ENCODE assay signal across 16 cellular contexts in genomic region chr15:81419304-81419943, GRCh38. TPM values are rescaled to one million over a fixed set of nuclear protein-coding genes. Genes with fewer than 3 reads are reported as not detected.
A peak's percentile ranks its signal among the peaks of the same experiment; 100 is the strongest.
DNase-seq lines count a peak whose midpoint lies in the region; ATAC-seq lines count a peak whose summit lies in the region.
"Had no signal": no experiment of that assay in that cellular context is flagged by ENCODE, and none has a peak within 500 bp of the region (broad histone marks: within the 10 kb centered on the region; RNA-seq: fewer than 3 reads in every experiment).

No MANE protein-coding gene starts in this region.

- peaks cover 4% of the 10 kb centered on the region for H3K4me1 Mint-ChIP-seq in activated CD4-positive, alpha-beta memory T cell treated with anti-CD3 and anti-CD28 coated beads for 36 hours (ENCODE audit: low read depth)

- no peak overlapping the region for H2AK5ac ChIP-seq in mesenchymal stem cell (ENCODE audit: low read length, severe bottlenecking)

- WGBS in mesenchymal stem cell, result 15% methylated on average over 9 of the region's 9 CpGs

- POLR2A ChIA-PET in activated CD4-positive, alpha-beta memory T cell treated with anti-CD3 and anti-CD28 coated beads for 36 hours (lab: Charles Lee), result no interaction called here

- H3K14ac ChIP-seq in mesenchymal stem cell (ENCODE audit: low read length in 2 of 2), result no peak overlapping the region

- H3K27ac ChIP-seq in mesenchymal stem cell (ENCODE audit: low read length, poor library complexity, severe bottlenecking), result no peak overlapping the region

- no peak overlapping the region for H3K4me2 ChIP-seq in mesenchymal stem cell (ENCODE audit: low read length, poor library complexity, severe bottlenecking)

- no peak overlapping the region for H2AFZ ChIP-seq in mesenchymal stem cell (ENCODE audit: low read depth, low read length)

- H3K4ac ChIP-seq in mesenchymal stem cell (ENCODE audit: low read depth in 1 of 2, low read length in 2 of 2), result no peak overlapping the region

- H3K4me1 ChIP-seq in mesenchymal stem cell (ENCODE audit: control insufficient read depth, insufficient read depth, low read depth, low read length), result no peaks in the 10 kb centered on the region

- no peak overlapping the region for H2BK15ac ChIP-seq in mesenchymal stem cell (ENCODE audit: low read depth, poor library complexity, severe bottlenecking)

- no peak overlapping the region for H2BK12ac ChIP-seq in mesenchymal stem cell (ENCODE audit: low read length in 2 of 2)

- no peak overlapping the region for H4K8ac ChIP-seq in mesenchymal stem cell (ENCODE audit: low read length)

- no peaks in the 10 kb centered on the region for H3K36me3 Mint-ChIP-seq in activated CD4-positive, alpha-beta memory T cell treated with anti-CD3 and anti-CD28 coated beads for 36 hours
- H3K36me3 Mint-ChIP-seq: activated naive CD8-positive, alpha-beta T cell treated with anti-CD3 and anti-CD28 coated beads, Interleukin-2, amount 10 ng/mL, durations not matched to agents 7 days and 5 days had no signal

- no peak overlapping the region for H3K4me3 ChIP-seq in mesenchymal stem cell (ENCODE audit: insufficient read depth in 1 of 2, low read depth in 1 of 2, low read length in 2 of 2)

- H4K91ac ChIP-seq in mesenchymal stem cell (ENCODE audit: low read length), result no peak overlapping the region

- no peaks in the 10 kb centered on the region for H3K9me3 ChIP-seq in mesenchymal stem cell (ENCODE audit: control insufficient read depth, low read length)

- no peak overlapping the region for H3K4me3 Mint-ChIP-seq in activated CD4-positive, alpha-beta memory T cell treated with anti-CD3 and anti-CD28 coated beads for 36 hours
- H3K4me3 Mint-ChIP-seq: activated naive CD8-positive, alpha-beta T cell treated with anti-CD3 and anti-CD28 coated beads, Interleukin-2, amount 10 ng/mL, durations not matched to agents 7 days and 5 days; effector memory CD8-positive, alpha-beta T cell; stimulated activated naive CD8-positive, alpha-beta T cell treated with anti-CD3 and anti-CD28 coated beads, Interleukin-15, amount 100 ng/mL, for 72 hours; T-helper 1 cell treated with Interleukin-12 subunit alpha and Interleukin-12 subunit beta and Interleukin-4 antibody, amounts not matched to agents 30 μg/mL and 1 μg/mL, for 36 hours had no signal

- CTCF ChIA-PET in activated CD4-positive, alpha-beta memory T cell treated with anti-CD3 and anti-CD28 coated beads for 36 hours (lab: Charles Lee), result no interaction called here

- intact Hi-C loops in activated CD4-positive, alpha-beta memory T cell treated with anti-CD3 and anti-CD28 coated beads for 36 hours (cut with micrococcal nuclease), result no loop called here

- no peak overlapping the region for H3K23ac ChIP-seq in mesenchymal stem cell (ENCODE audit: low read length in 2 of 2)

- peaks cover 0 to 7% of the 10 kb centered on the region in 2 experiments for H3K27me3 ChIP-seq in mesenchymal stem cell (ENCODE audit: control insufficient read depth in 1 of 2, insufficient read depth in 1 of 2, low read length in 2 of 2)

- H3K9me3 Mint-ChIP-seq in activated CD4-positive, alpha-beta memory T cell treated with anti-CD3 and anti-CD28 coated beads for 36 hours, result no peaks in the 10 kb centered on the region
- H3K9me3 Mint-ChIP-seq: activated naive CD8-positive, alpha-beta T cell treated with anti-CD3 and anti-CD28 coated beads, Interleukin-2, amount 10 ng/mL, durations not matched to agents 7 days and 5 days; effector memory CD8-positive, alpha-beta T cell; stimulated activated naive CD8-positive, alpha-beta T cell treated with anti-CD3 and anti-CD28 coated beads, Interleukin-15, amount 100 ng/mL, for 72 hours; T-helper 1 cell treated with Interleukin-12 subunit alpha and Interleukin-12 subunit beta and Interleukin-4 antibody, amounts not matched to agents 30 μg/mL and 1 μg/mL, for 36 hours had no signal

- DNase-seq in DMS 273 treated with DMSO at 0.1 percent for 48 hours (lab: John Stamatoyannopoulos, UW), result peak; percentile 64
- peak; percentile 16 for DNase-seq in NCI-H1417 treated with DMSO at 0.1 percent for 48 hours (lab: John Stamatoyannopoulos, UW)
- DNase-seq in brain pericyte (ENCODE audit: low read depth, low spot score), result peak; percentile 77
- peak; percentile 19 for DNase-seq in mesenchymal stem cell
- no peak for DNase-seq in foreskin melanocyte
- DNase-seq in NCI-H82 treated with DMSO at 0.1 percent for 48 hours (lab: John Stamatoyannopoulos, UW; ENCODE audit: unreplicated experiment), result no peak
- no peak for DNase-seq in activated CD4-positive, alpha-beta memory T cell treated with anti-CD3 and anti-CD28 coated beads for 36 hours
- DNase-seq: activated CD8-positive, alpha-beta memory T cell treated with anti-CD3 and anti-CD28 coated beads for 24 hours; activated naive CD8-positive, alpha-beta T cell treated with anti-CD3 and anti-CD28 coated beads, Interleukin-2, amount 10 ng/mL, durations not matched to agents 7 days and 5 days; AML-193; effector memory CD8-positive, alpha-beta T cell; KBM-7; kidney; stimulated activated naive CD8-positive, alpha-beta T cell treated with anti-CD3 and anti-CD28 coated beads, Interleukin-15, amount 100 ng/mL, for 72 hours had no signal

- no peak overlapping the region for H2BK120ac ChIP-seq in mesenchymal stem cell (ENCODE audit: low read depth, low read length)

- no peak for ATAC-seq in HG02852 (IDR thresholded peaks at IDR 0.05; ENCODE audit: unreplicated experiment)
- ATAC-seq: effector memory CD8-positive, alpha-beta T cell; stimulated activated naive CD8-positive, alpha-beta T cell treated with anti-CD3 and anti-CD28 coated beads, Interleukin-15, amount 100 ng/mL, for 72 hours had no signal

- no peak overlapping the region for H3K9ac ChIP-seq in mesenchymal stem cell (ENCODE audit: low read length)

- H2BK5ac ChIP-seq in mesenchymal stem cell (ENCODE audit: low read depth, low read length, poor library complexity, severe bottlenecking), result no peak overlapping the region

- no peak overlapping the region for H3K18ac ChIP-seq in mesenchymal stem cell (ENCODE audit: low read depth in 1 of 2, low read length in 2 of 2)

- H3K36me3 ChIP-seq in mesenchymal stem cell (ENCODE audit: control insufficient read depth in 1 of 2, insufficient read depth in 2 of 2, low read depth in 1 of 2, low read length in 2 of 2), result no peaks in the 10 kb centered on the region

- H3K27me3 Mint-ChIP-seq in activated CD4-positive, alpha-beta memory T cell treated with anti-CD3 and anti-CD28 coated beads for 36 hours, result peaks cover 5% of the 10 kb centered on the region
- H3K27me3 Mint-ChIP-seq: stimulated activated naive CD8-positive, alpha-beta T cell treated with anti-CD3 and anti-CD28 coated beads, Interleukin-15, amount 100 ng/mL, for 72 hours had no signal

- no peak overlapping the region for H3K27ac Mint-ChIP-seq in activated CD4-positive, alpha-beta memory T cell treated with anti-CD3 and anti-CD28 coated beads for 36 hours
- H3K27ac Mint-ChIP-seq: activated naive CD8-positive, alpha-beta T cell treated with anti-CD3 and anti-CD28 coated beads, Interleukin-2, amount 10 ng/mL, durations not matched to agents 7 days and 5 days; effector memory CD8-positive, alpha-beta T cell; stimulated activated naive CD8-positive, alpha-beta T cell treated with anti-CD3 and anti-CD28 coated beads, Interleukin-15, amount 100 ng/mL, for 72 hours; T-helper 1 cell treated with Interleukin-12 subunit alpha and Interleukin-12 subunit beta and Interleukin-4 antibody, amounts not matched to agents 30 μg/mL and 1 μg/mL, for 36 hours had no signal

- H3K79me1 ChIP-seq in mesenchymal stem cell (replicated peaks; ENCODE audit: low read length, poor library complexity, severe bottlenecking), result no peaks in the 10 kb centered on the region

RNA-seq across cellular contexts. Expression of gene TMC3, which starts 45.4 kb away (rescaled TPM):
- polyA plus RNA-seq in mesenchymal stem cell (2013, experiment 1 of 2), result not detected
- not detected for polyA plus RNA-seq in mesenchymal stem cell (2013, experiment 2 of 2)
- total RNA-seq in activated CD4-positive, alpha-beta memory T cell treated with anti-CD3 and anti-CD28 coated beads for 36 hours, result not detected
- total RNA-seq: activated naive CD8-positive, alpha-beta T cell treated with anti-CD3 and anti-CD28 coated beads, Interleukin-2, amount 10 ng/mL, durations not matched to agents 7 days and 5 days; kidney had no signal

Comparison
In these comparisons a context has a peak if more than half of its experiments do, and no peak if none do; other contexts are left out.
1. DNase-seq: peak in DMS 273 treated with DMSO at 0.1 percent for 48 hours (single experiment), NCI-H1417 treated with DMSO at 0.1 percent for 48 hours (single experiment), brain pericyte (single experiment) and mesenchymal stem cell (single experiment); none in foreskin melanocyte (single experiment), NCI-H82 treated with DMSO at 0.1 percent for 48 hours (single experiment) and activated CD4-positive, alpha-beta memory T cell treated with anti-CD3 and anti-CD28 coated beads for 36 hours (single experiment).